Comparison of ENCODE assay signal across 4 cellular contexts in the genomic region with DNA sequence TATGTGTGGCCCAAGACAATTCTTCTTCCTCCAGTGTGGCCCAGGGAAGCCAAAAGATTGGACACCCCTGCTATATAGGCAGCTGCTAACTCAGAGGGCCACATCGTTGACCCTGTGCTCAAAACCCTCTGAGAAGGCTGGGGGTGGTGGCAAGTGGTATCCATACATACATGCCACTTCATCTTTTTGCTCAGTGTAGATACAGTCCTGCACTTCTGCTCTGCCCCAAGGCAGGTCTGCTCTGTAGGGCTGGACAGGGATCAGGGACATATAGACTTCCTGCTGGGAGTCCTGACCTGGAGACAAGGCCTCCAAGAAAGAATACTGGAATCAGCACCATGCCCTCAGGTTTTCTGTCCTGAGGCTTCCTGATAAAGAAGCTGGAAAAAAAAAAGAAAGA. TPM values are rescaled to one million over a fixed set of nuclear protein-coding genes. Genes with fewer than 3 reads are reported as not detected.
"Had no signal": no experiment of that assay in that cellular context is flagged by ENCODE, and none has a peak within 500 bp of the region (broad histone marks: within the 10 kb centered on the region; RNA-seq: fewer than 3 reads in every experiment).

No MANE protein-coding gene starts in this region.

- ATAC-seq: GM12878 had no signal

- H3K4me3 ChIP-seq: GM12878 had no signal

- DNase-seq: GDM1, GF-D8 had no signal

RNA-seq across cellular contexts. Expression of gene HCN4, which starts 4.5 kb away (rescaled TPM):
- total RNA-seq: G401 had no signal
